In genomic region chr9:35884908-35885307, GRCh38 we compare ENCODE assay signal across 12 cellular contexts. TPM values are rescaled to one million over a fixed set of nuclear protein-coding genes. Genes with fewer than 3 reads are reported as not detected.
"Had no signal": no experiment of that assay in that cellular context is flagged by ENCODE, and none has a peak within 500 bp of the region (broad histone marks: within the 10 kb centered on the region; RNA-seq: fewer than 3 reads in every experiment).

No MANE protein-coding gene starts in this region.

RNA-seq across cellular contexts. Expression of gene OR13J1, which starts 14.7 kb away (rescaled TPM):
- total RNA-seq: OCI-LY7, PC-3, PC-9, Peyer's patch, Right ventricle myocardium inferior, Right ventricle myocardium superior, RPMI7951, SJCRH30, SJSA1, SK-MEL-5, T-cell had no signal
- polyA plus RNA-seq: SK-N-SH had no signal

RNA-seq across cellular contexts. Expression of gene HRCT1, which starts 21.1 kb away (rescaled TPM):
- total RNA-seq: OCI-LY7, RPMI7951, SJCRH30, SK-MEL-5, T-cell had no signal

RNA-seq across cellular contexts. Expression of gene SPAAR, which starts 24.4 kb away (rescaled TPM):
- total RNA-seq: OCI-LY7, PC-3, RPMI7951, SJSA1, SK-MEL-5, T-cell had no signal

RNA-seq across cellular contexts. Expression of gene FAM221B, which starts 56.4 kb away (rescaled TPM):
- total RNA-seq: OCI-LY7, PC-3, PC-9, Peyer's patch, Right ventricle myocardium inferior, Right ventricle myocardium superior, RPMI7951, SJCRH30, SJSA1, SK-MEL-5, T-cell had no signal
- polyA plus RNA-seq: SK-N-SH had no signal
